ENCODE assay signal across 7 cellular contexts in genomic region chr13:44274838-44275237, GRCh38.
DNase-seq lines count a peak whose midpoint lies in the region; ATAC-seq lines count a peak whose summit lies in the region.

No MANE protein-coding gene starts in this region.

- H3K36me3 ChIP-seq in KOPT-K1 (ENCODE audit: insufficient read depth, low read length) (no peaks in the 10 kb centered on the region), stomach smooth muscle (ENCODE audit: control insufficient read depth in 2 of 2, insufficient read depth in 2 of 2, low read length in 2 of 2) (no peaks in the 10 kb centered on the region)

- peak overlapping the region; percentile 30 to 49 for H3K9ac ChIP-seq in stomach smooth muscle (ENCODE audit: low read length in 2 of 2)

- peak overlapping the region; percentile 23 to 50 for H3K4me3 ChIP-seq in stomach smooth muscle (ENCODE audit: low read length in 2 of 2)

- H3K27ac ChIP-seq in KOPT-K1 (ENCODE audit: low read depth, low read length, poor library complexity, severe bottlenecking): peak overlapping the region; percentile 94
- peak overlapping the region; percentile 93 for H3K27ac ChIP-seq in stomach smooth muscle (ENCODE audit: low read length)

- no peaks in the 10 kb centered on the region for H3K9me3 ChIP-seq in KOPT-K1 (ENCODE audit: insufficient read depth, low read length, poor library complexity, severe bottlenecking)
- H3K9me3 ChIP-seq in stomach smooth muscle (ENCODE audit: control insufficient read depth in 2 of 2, low read length in 2 of 2): no peaks in the 10 kb centered on the region

- no peak for ATAC-seq in HG03469 (IDR thresholded peaks at IDR 0.05; ENCODE audit: unreplicated experiment)
- no peak for ATAC-seq in HG03280 (IDR thresholded peaks at IDR 0.05; ENCODE audit: unreplicated experiment)

- H3K4me1 ChIP-seq in stomach smooth muscle (ENCODE audit: control insufficient read depth, insufficient read depth, low read length): peaks cover 58% of the 10 kb centered on the region

- H3K27me3 ChIP-seq in stomach smooth muscle (ENCODE audit: control insufficient read depth in 1 of 2, insufficient read depth in 2 of 2, low read length in 2 of 2): no peaks in the 10 kb centered on the region

- peak; percentile 35 for DNase-seq in activated T-cell treated with anti-CD3 and anti-CD28 coated beads, Interleukin-2, amount 50 U/mL, for 48 hours
- DNase-seq in iris pigment epithelial cell (ENCODE audit: low read depth): peak; percentile 45
- DNase-seq in NCI-H2227 (lab: John Stamatoyannopoulos, UW; ENCODE audit: unreplicated experiment): no peak
